In genomic region chr3:197734667-197735318, GRCh38 we compare ENCODE assay signal across 8 cellular contexts. TPM values are rescaled to one million over a fixed set of nuclear protein-coding genes. Genes with fewer than 3 reads are reported as not detected.
DNase-seq lines count a peak whose midpoint lies in the region; ATAC-seq and TF ChIP-seq lines count a peak whose summit lies in the region.

No MANE protein-coding gene starts in this region.

- WGBS in testis, 2 donors: 71 to 72% methylated on average over 7 of the region's 7 CpGs

- H3K4me2 ChIP-seq in SU-DHL-6 (ENCODE audit: low read depth, low read length, poor library complexity, severe bottlenecking): peak overlapping the region; percentile 75

- no peaks in the 10 kb centered on the region for H3K9me2 ChIP-seq in SU-DHL-6 (replicated peaks; ENCODE audit: insufficient read depth, low read length)

- H3K36me3 Mint-ChIP-seq in activated T-cell treated with anti-CD3 and anti-CD28 coated beads, Interleukin-2, amount 50 U/mL, for 24 hours (ENCODE audit: low read depth): peaks cover 20% of the 10 kb centered on the region
- H3K36me3 Mint-ChIP-seq in stimulated activated effector memory CD8-positive, alpha-beta T cell treated with anti-CD3 and anti-CD28 coated beads, Interleukin-12 subunit alpha, Interleukin-12 subunit beta, amount 100 ng/mL, for 72 hours: peaks cover 33% of the 10 kb centered on the region

- TF ChIP-seq CTCF in SU-DHL-6 (IDR thresholded peaks at IDR 0.05; ENCODE audit: insufficient read depth, low read length, poor library complexity, severe bottlenecking) (no peak), testis (IDR thresholded peaks at IDR 0.05) (no peak)

- peaks cover 43% of the 10 kb centered on the region for H3K79me2 ChIP-seq in SU-DHL-6 (ENCODE audit: insufficient read depth, low read length)

- peak; percentile 35 for ATAC-seq in HG02981 (IDR thresholded peaks at IDR 0.05; ENCODE audit: unreplicated experiment)
- ATAC-seq in stimulated activated effector memory CD8-positive, alpha-beta T cell treated with anti-CD3 and anti-CD28 coated beads, Interleukin-12 subunit alpha, Interleukin-12 subunit beta, amount 100 ng/mL, for 72 hours: no peak

- peak overlapping the region; percentile 60 for H3K27ac Mint-ChIP-seq in activated T-cell treated with anti-CD3 and anti-CD28 coated beads, Interleukin-2, amount 50 U/mL, for 24 hours
- no peak overlapping the region for H3K27ac Mint-ChIP-seq in stimulated activated effector memory CD8-positive, alpha-beta T cell treated with anti-CD3 and anti-CD28 coated beads, Interleukin-12 subunit alpha, Interleukin-12 subunit beta, amount 100 ng/mL, for 72 hours

- H3F3A ChIP-seq in SU-DHL-6 (ENCODE audit: insufficient read depth): peaks cover 30% of the 10 kb centered on the region

- peaks cover 47% of the 10 kb centered on the region for H3K4me1 Mint-ChIP-seq in activated T-cell treated with anti-CD3 and anti-CD28 coated beads, Interleukin-2, amount 50 U/mL, for 24 hours (ENCODE audit: low read depth)
- peaks cover 35% of the 10 kb centered on the region for H3K4me1 Mint-ChIP-seq in stimulated activated effector memory CD8-positive, alpha-beta T cell treated with anti-CD3 and anti-CD28 coated beads, Interleukin-12 subunit alpha, Interleukin-12 subunit beta, amount 100 ng/mL, for 72 hours

- H3K36me3 ChIP-seq in SU-DHL-6 (ENCODE audit: low read length) (no peaks in the 10 kb centered on the region), testis (ENCODE audit: low read depth, missing control alignments) (no peaks in the 10 kb centered on the region)

- peak overlapping the region; percentile 91 for H3K27ac ChIP-seq in SU-DHL-6 (ENCODE audit: low read depth, low read length)
- peak overlapping the region in 1 of 2 donors; percentile 16 for H3K27ac ChIP-seq in testis

- no peak for TF ChIP-seq POLR2A in testis (IDR thresholded peaks at IDR 0.05)

- peak overlapping the region; percentile 85 for H3K9ac ChIP-seq in SU-DHL-6 (ENCODE audit: low read length)

- H3K27me3 ChIP-seq in SU-DHL-6 (ENCODE audit: low read length) (no peaks in the 10 kb centered on the region), testis (no peaks in the 10 kb centered on the region)

- intact Hi-C loops in cardiac septum (cut with DNase I) (no loop called here), testis (cut with DNase I; ENCODE audit: low total_unique reads) (no loop called here)

- H3K9me3 Mint-ChIP-seq in activated T-cell treated with anti-CD3 and anti-CD28 coated beads, Interleukin-2, amount 50 U/mL, for 24 hours: no peaks in the 10 kb centered on the region
- no peaks in the 10 kb centered on the region for H3K9me3 Mint-ChIP-seq in stimulated activated effector memory CD8-positive, alpha-beta T cell treated with anti-CD3 and anti-CD28 coated beads, Interleukin-12 subunit alpha, Interleukin-12 subunit beta, amount 100 ng/mL, for 72 hours

- peak overlapping the region; percentile 89 for H3K4me3 Mint-ChIP-seq in activated T-cell treated with anti-CD3 and anti-CD28 coated beads, Interleukin-2, amount 50 U/mL, for 24 hours
- peak overlapping the region; percentile 80 for H3K4me3 Mint-ChIP-seq in stimulated activated effector memory CD8-positive, alpha-beta T cell treated with anti-CD3 and anti-CD28 coated beads, Interleukin-12 subunit alpha, Interleukin-12 subunit beta, amount 100 ng/mL, for 72 hours

- no peak overlapping the region for H2AFZ ChIP-seq in SU-DHL-6 (ENCODE audit: low read depth, low read length, severe bottlenecking)

- no peaks in the 10 kb centered on the region for H3K27me3 Mint-ChIP-seq in activated T-cell treated with anti-CD3 and anti-CD28 coated beads, Interleukin-2, amount 50 U/mL, for 24 hours

- H3K4me3 ChIP-seq in SU-DHL-6 (ENCODE audit: insufficient read depth, low read length, poor library complexity, severe bottlenecking) (peak overlapping the region; percentile 91), testis (no peak overlapping the region)

- H3K4me1 ChIP-seq in testis: peaks cover 10% of the 10 kb centered on the region

- H3K9me3 ChIP-seq in SU-DHL-6 (ENCODE audit: insufficient read depth, low read length): no peaks in the 10 kb centered on the region
- H3K9me3 ChIP-seq in testis: no peaks in the 10 kb centered on the region

- no peaks in the 10 kb centered on the region for H4K20me1 ChIP-seq in SU-DHL-6 (ENCODE audit: low read depth, low read length)

- no peak for DNase-seq in activated T-cell treated with anti-CD3 and anti-CD28 coated beads, Interleukin-2, amount 50 U/mL, for 24 hours
- no peak for DNase-seq in activated T-cell treated with anti-CD3 and anti-CD28 coated beads, Interleukin-2, amount 50 U/mL, for 48 hours
- no peak for DNase-seq in stimulated activated effector memory CD8-positive, alpha-beta T cell treated with anti-CD3 and anti-CD28 coated beads, Interleukin-12 subunit alpha, Interleukin-12 subunit beta, amount 100 ng/mL, for 72 hours (ENCODE audit: low spot score in 2 of 2)
- DNase-seq in cardiac septum (ENCODE audit: low spot score) (no peak), HPDE6-E6E7 (ENCODE audit: extremely low spot score) (no peak), testis (no peak)

RNA-seq across cellular contexts. Expression of gene RUBCN, which starts 1.9 kb away (rescaled TPM):
- 41.0 TPM for total RNA-seq in cardiac septum
- 100 to 1,000 TPM; 150 to 159 TPM for total RNA-seq in testis
- 44.0 TPM for polyA plus RNA-seq in testis (ENCODE audit: insufficient read depth, low read depth, low replicate concordance)

RNA-seq across cellular contexts. Expression of gene FYTTD1, which starts 14.9 kb away (rescaled TPM):
- total RNA-seq in cardiac septum (87.5 TPM), testis (10 to 100 TPM; 79.5 to 83.6 TPM)
- 80.5 TPM for polyA plus RNA-seq in testis (ENCODE audit: insufficient read depth, low read depth, low replicate concordance)

RNA-seq across cellular contexts. Expression of gene LRCH3, which starts 56.3 kb away (rescaled TPM):
- total RNA-seq in cardiac septum: 27.6 TPM
- 100 to 1,000 TPM in 1 of 2 donors, 10 to 100 TPM in 1; 80.2 to 173 TPM for total RNA-seq in testis
- polyA plus RNA-seq in testis (ENCODE audit: insufficient read depth, low read depth, low replicate concordance): 43.4 TPM
